Comparison of ENCODE assay signal across 16 cellular contexts in genomic region chr4:102569200-102569599, GRCh38.
DNase-seq lines count a peak whose midpoint lies in the region; ATAC-seq and TF ChIP-seq lines count a peak whose summit lies in the region.
"Had no signal": no experiment of that assay in that cellular context is flagged by ENCODE, and none has a peak within 500 bp of the region (broad histone marks: within the 10 kb centered on the region; RNA-seq: fewer than 3 reads in every experiment).

No MANE protein-coding gene starts in this region.

- ATAC-seq in Right ventricle myocardium superior (ENCODE audit: poor library complexity) (peak; percentile 38), Right ventricle myocardium inferior (no peak), T-helper 17 cell (no peak), GM18502 (IDR thresholded peaks at IDR 0.05; ENCODE audit: poor library complexity, unreplicated experiment) (no peak)
- no peak for ATAC-seq in activated CD4-positive, CD25-positive, alpha-beta regulatory T cell treated with anti-CD3 and anti-CD28 coated beads, Interleukin-2, amount 50 U/mL, for 24 hours
- ATAC-seq: stimulated activated naive CD8-positive, alpha-beta T cell treated with anti-CD3 and anti-CD28 coated beads, Interleukin-15, amount 100 ng/mL, for 72 hours had no signal

- no peaks in the 10 kb centered on the region for H3K27me3 Mint-ChIP-seq in T-helper 17 cell
- H3K27me3 Mint-ChIP-seq: activated CD4-positive, alpha-beta T cell treated with anti-CD3 and anti-CD28 coated beads, Interleukin-2, amount 10 ng/mL, durations not matched to agents 24 days and 14 days; activated naive CD8-positive, alpha-beta T cell treated with anti-CD3 and anti-CD28 coated beads for 36 hours; stimulated activated naive CD8-positive, alpha-beta T cell treated with anti-CD3 and anti-CD28 coated beads, Interleukin-15, amount 100 ng/mL, for 72 hours had no signal

- peaks cover 44% of the 10 kb centered on the region for H3K4me1 Mint-ChIP-seq in T-helper 17 cell
- H3K4me1 Mint-ChIP-seq: nephron progenitor cell had no signal

- H3K9me3 ChIP-seq in T-helper 17 cell (ENCODE audit: control insufficient read depth, low read length, poor library complexity, severe bottlenecking): peaks cover 5% of the 10 kb centered on the region
- H3K9me3 ChIP-seq in uterus: no peaks in the 10 kb centered on the region
- H3K9me3 ChIP-seq: SK-N-SH had no signal

- no peak for DNase-seq in Right ventricle myocardium superior
- no peak for DNase-seq in Right ventricle myocardium inferior (ENCODE audit: missing footprints)
- no peak for DNase-seq in T-helper 17 cell
- DNase-seq in fibroblast of mammary gland (ENCODE audit: low read depth): peak; percentile 37
- no peak for DNase-seq in uterus
- DNase-seq in GM10248 (ENCODE audit: extremely low spot score): no peak
- DNase-seq: activated CD4-positive, alpha-beta T cell treated with anti-CD3 and anti-CD28 coated beads, Interleukin-2, amount 10 ng/mL, durations not matched to agents 24 days and 14 days; activated naive CD8-positive, alpha-beta T cell treated with anti-CD3 and anti-CD28 coated beads for 36 hours; islet precursor cell; NCI-H187; NCI-H446; nephron progenitor cell; SK-N-SH; stimulated activated naive CD8-positive, alpha-beta T cell treated with anti-CD3 and anti-CD28 coated beads, Interleukin-15, amount 100 ng/mL, for 72 hours had no signal

- intact Hi-C loops in Right ventricle myocardium superior (cut with DNase I): no loop called here
- intact Hi-C loops in Right ventricle myocardium inferior (cut with DNase I): no loop called here
- intact Hi-C loops in uterus (cut with DNase I; ENCODE audit: low total_unique reads): no loop called here

- H3K36me3 ChIP-seq in uterus: no peaks in the 10 kb centered on the region

- H3K27ac Mint-ChIP-seq in T-helper 17 cell: peak overlapping the region; percentile 92
- H3K27ac Mint-ChIP-seq: activated CD4-positive, alpha-beta T cell treated with anti-CD3 and anti-CD28 coated beads, Interleukin-2, amount 10 ng/mL, durations not matched to agents 24 days and 14 days had no signal

- no peaks in the 10 kb centered on the region for H3K36me3 Mint-ChIP-seq in T-helper 17 cell (ENCODE audit: low read depth)

- CTCF ChIA-PET in GM10248 (lab: Yijun Ruan, JAX): interaction anchor here (1.0 kb wide), 1 partner anchor 17 kb away, joined by 5 read pairs; no protein-coding TSS in a partner anchor

- no peak overlapping the region for H3K4me3 ChIP-seq in fibroblast of mammary gland (ENCODE audit: control insufficient read depth, low read depth, low read length)
- H3K4me3 ChIP-seq in uterus: no peak overlapping the region

- POLR2A ChIA-PET in GM10248 (lab: Yijun Ruan, JAX): no interaction called here

- TF ChIP-seq POLR2A in uterus (IDR thresholded peaks at IDR 0.05): no peak

- H3K27ac ChIP-seq in uterus: peak overlapping the region; percentile 14 to 41

- peak overlapping the region; percentile 43 for H3K4me3 Mint-ChIP-seq in T-helper 17 cell
- H3K4me3 Mint-ChIP-seq: activated CD4-positive, alpha-beta T cell treated with anti-CD3 and anti-CD28 coated beads, Interleukin-2, amount 10 ng/mL, durations not matched to agents 24 days and 14 days; activated naive CD8-positive, alpha-beta T cell treated with anti-CD3 and anti-CD28 coated beads for 36 hours; nephron progenitor cell; stimulated activated naive CD8-positive, alpha-beta T cell treated with anti-CD3 and anti-CD28 coated beads, Interleukin-15, amount 100 ng/mL, for 72 hours had no signal

- no peaks in the 10 kb centered on the region for H3K4me1 ChIP-seq in uterus

- TF ChIP-seq CTCF in fibroblast of mammary gland (conservative IDR thresholded peaks at IDR 0.05; ENCODE audit: control insufficient read depth, insufficient read depth, low read depth, low read length) (no peak), uterus (IDR thresholded peaks at IDR 0.05) (no peak), GM10248 (IDR thresholded peaks at IDR 0.05; ENCODE audit: control extremely low read depth, extremely low read depth, low read depth, missing control alignments) (no peak)

- no peaks in the 10 kb centered on the region for H3K27me3 ChIP-seq in uterus
